1 cellular context compared by ENCODE assay signal in the genomic region with DNA sequence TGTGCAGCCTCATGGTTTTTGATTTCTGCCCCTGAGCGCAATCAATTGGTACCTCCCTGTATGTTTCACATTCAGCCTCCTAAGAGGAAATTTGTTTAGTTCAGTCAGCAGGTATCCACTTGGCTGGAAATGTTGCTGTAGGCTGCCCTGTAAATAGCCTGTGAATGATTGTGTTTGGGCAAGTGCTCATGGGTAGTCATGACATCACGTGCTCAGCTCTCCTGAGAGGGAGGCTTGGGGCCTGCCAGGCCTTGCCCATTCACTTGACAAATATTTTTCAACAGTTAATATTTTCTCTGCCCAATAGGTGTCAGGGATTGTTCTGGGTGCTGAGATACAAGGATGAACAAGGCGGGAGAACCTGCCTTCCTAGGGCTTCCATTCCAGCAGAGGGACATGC.
TF ChIP-seq lines count a peak whose summit lies in the region.

No MANE protein-coding gene starts in this region.

TF ChIP-seq in H1, 55 proteins besides CTCF, POLR2A, EP300 and RAD21:
- TF ChIP-seq CBX5 (IDR thresholded peaks at IDR 0.05; ENCODE audit: low read depth, low read length): no peak
- no peak for TF ChIP-seq EGR1 (IDR thresholded peaks at IDR 0.05; ENCODE audit: borderline replicate concordance, low read depth, low read length)
- TF ChIP-seq EZH2 (IDR thresholded peaks at IDR 0.05; ENCODE audit: low read depth, low read length, severe bottlenecking): no peak
- no peak for TF ChIP-seq SUZ12 (IDR thresholded peaks at IDR 0.05; ENCODE audit: low read length)
- no peak for TF ChIP-seq SIRT6 (IDR thresholded peaks at IDR 0.05; ENCODE audit: low read length)
- TF ChIP-seq NANOG (IDR thresholded peaks at IDR 0.05; ENCODE audit: insufficient read depth, low read depth, low read length, poor library complexity, severe bottlenecking): no peak
- no peak for TF ChIP-seq ASH2L (IDR thresholded peaks at IDR 0.05; ENCODE audit: low read length)
- no peak for TF ChIP-seq HDAC6 (IDR thresholded peaks at IDR 0.05; ENCODE audit: low read depth, low read length)
- no peak for TF ChIP-seq CHD1 (IDR thresholded peaks at IDR 0.05; ENCODE audit: low read depth, low read length)
- no peak for TF ChIP-seq RNF2 (IDR thresholded peaks at IDR 0.05; ENCODE audit: borderline replicate concordance, low read depth, low read length, missing control alignments, poor library complexity, severe bottlenecking)
- no peak for TF ChIP-seq MAFK (IDR thresholded peaks at IDR 0.05; ENCODE audit: low read depth, low read length)
- TF ChIP-seq, protein P1, sequence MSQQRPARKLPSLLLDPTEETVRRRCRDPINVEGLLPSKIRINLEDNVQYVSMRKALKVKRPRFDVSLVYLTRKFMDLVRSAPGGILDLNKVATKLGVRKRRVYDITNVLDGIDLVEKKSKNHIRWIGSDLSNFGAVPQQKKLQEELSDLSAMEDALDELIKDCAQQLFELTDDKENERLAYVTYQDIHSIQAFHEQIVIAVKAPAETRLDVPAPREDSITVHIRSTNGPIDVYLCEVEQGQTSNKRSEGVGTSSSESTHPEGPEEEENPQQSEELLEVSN (IDR thresholded peaks at IDR 0.05): no peak
- TF ChIP-seq YY1 (IDR thresholded peaks at IDR 0.05; ENCODE audit: low read depth, low read length): no peak
- TF ChIP-seq, protein P2, sequence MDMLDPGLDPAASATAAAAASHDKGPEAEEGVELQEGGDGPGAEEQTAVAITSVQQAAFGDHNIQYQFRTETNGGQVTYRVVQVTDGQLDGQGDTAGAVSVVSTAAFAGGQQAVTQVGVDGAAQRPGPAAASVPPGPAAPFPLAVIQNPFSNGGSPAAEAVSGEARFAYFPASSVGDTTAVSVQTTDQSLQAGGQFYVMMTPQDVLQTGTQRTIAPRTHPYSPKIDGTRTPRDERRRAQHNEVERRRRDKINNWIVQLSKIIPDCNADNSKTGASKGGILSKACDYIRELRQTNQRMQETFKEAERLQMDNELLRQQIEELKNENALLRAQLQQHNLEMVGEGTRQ (IDR thresholded peaks at IDR 0.05; ENCODE audit: low read length): no peak
- no peak for TF ChIP-seq PHF8 (conservative IDR thresholded peaks at IDR 0.05; ENCODE audit: low read depth, low read length)
